ENCODE assay signal across 20 cellular contexts in the genomic region with DNA sequence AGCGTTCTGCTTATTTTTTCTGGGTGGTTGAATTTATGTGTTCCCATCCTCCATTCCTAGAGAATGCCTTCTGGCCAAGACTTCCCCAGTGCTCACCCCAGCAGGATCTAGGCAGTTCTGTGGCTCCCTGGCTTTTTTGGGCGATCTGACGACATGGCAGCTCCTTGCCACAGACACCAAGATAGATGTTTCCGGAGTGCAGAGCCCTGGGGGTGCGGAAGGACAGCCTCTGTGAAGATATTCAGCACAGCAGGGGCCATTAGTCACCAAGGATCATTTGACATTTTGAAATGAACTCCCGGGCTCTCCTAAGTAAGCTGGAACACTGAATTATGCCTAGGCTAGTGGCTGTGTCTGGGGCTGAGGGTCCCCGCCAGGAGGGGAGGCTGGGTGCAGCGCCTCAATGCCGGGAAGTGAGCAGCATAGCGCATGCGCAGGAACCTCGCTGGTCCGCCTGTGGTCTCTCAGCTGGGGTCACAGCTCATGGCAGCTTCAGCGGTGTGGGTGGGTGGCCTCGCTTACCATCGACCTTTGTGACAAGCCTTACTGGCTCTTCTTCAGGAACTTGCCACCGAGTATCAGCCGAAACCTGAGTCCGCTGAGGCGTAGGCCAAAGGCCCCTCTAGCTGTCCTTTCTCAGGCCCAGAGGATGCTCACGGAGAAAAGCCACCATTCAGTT.
DNase-seq lines count a peak whose midpoint lies in the region; ATAC-seq, FAIRE-seq and TF ChIP-seq lines count a peak whose summit lies in the region.
"Had no signal": no experiment of that assay in that cellular context is flagged by ENCODE, and none has a peak within 500 bp of the region (broad histone marks: within the 10 kb centered on the region; RNA-seq: fewer than 3 reads in every experiment).

No MANE protein-coding gene starts in this region.

- no peak for TF ChIP-seq POLR2A in H1 (IDR thresholded peaks at IDR 0.05; ENCODE audit: control extremely low read depth in 1 of 2, low read depth in 2 of 2, low read length in 2 of 2)

- H3K36me3 Mint-ChIP-seq in GM23338 (ENCODE audit: low read depth): no peaks in the 10 kb centered on the region
- H3K36me3 Mint-ChIP-seq: neural progenitor cell had no signal

- 0 out of 2 replicates have a peak overlapping the region, but pooled peaks have one; percentile 14 for H2AFZ ChIP-seq in GM23338
- 0 out of 2 replicates have a peak overlapping the region, but pooled peaks have one; percentile 48 for H2AFZ ChIP-seq in PC-9
- no peak overlapping the region for H2AFZ ChIP-seq in H1 (ENCODE audit: low read length)
- H2AFZ ChIP-seq: neural progenitor cell had no signal

- peak overlapping the region; percentile 58 for H4K91ac ChIP-seq in H1 (replicated peaks; ENCODE audit: insufficient read length, low read length)

- H3K27me3 Mint-ChIP-seq in GM23338 (ENCODE audit: insufficient read depth, low read depth, poor library complexity): peaks cover 5% of the 10 kb centered on the region
- H3K27me3 Mint-ChIP-seq: activated T-helper 17 cell treated with anti-CD3 and anti-CD28 coated beads, Interleukin-2, amount 50 U/mL, for 72 hours had no signal

- TF ChIP-seq EP300 in H1 (IDR thresholded peaks at IDR 0.05; ENCODE audit: borderline replicate concordance in 1 of 2, low read depth in 2 of 2, low read length in 2 of 2): no peak

- no peak overlapping the region for H2BK12ac ChIP-seq in H1 (ENCODE audit: low read depth, low read length)

- peaks cover 10% of the 10 kb centered on the region for H3K4me1 Mint-ChIP-seq in GM23338
- H3K4me1 Mint-ChIP-seq: activated T-helper 17 cell treated with anti-CD3 and anti-CD28 coated beads, Interleukin-2, amount 50 U/mL, for 72 hours had no signal

- H3K4me1 ChIP-seq in GM23338 (ENCODE audit: insufficient read depth): no peaks in the 10 kb centered on the region
- peaks cover 32% of the 10 kb centered on the region for H3K4me1 ChIP-seq in PC-9 (replicated peaks; ENCODE audit: insufficient read depth)
- peaks cover 0 to 5% (median 0%) of the 10 kb centered on the region in 4 experiments; a peak in 1 of 7 replicates for H3K4me1 ChIP-seq in H1 (replicated peaks in 1 of 4; ENCODE audit: control insufficient read depth in 3 of 4, insufficient read depth in 4 of 4, low read length in 3 of 4)
- no peaks in the 10 kb centered on the region for H3K4me1 ChIP-seq in upper lobe of right lung
- H3K4me1 ChIP-seq: heart left ventricle, neural progenitor cell, prostate gland had no signal

- no peak overlapping the region for H3K23ac ChIP-seq in H1 (ENCODE audit: insufficient read length)

- H3K79me1 ChIP-seq in H1 (ENCODE audit: low read depth, low read length): no peaks in the 10 kb centered on the region

- no peak overlapping the region for H2BK20ac ChIP-seq in H1 (ENCODE audit: low read length)

- H3K9me3 ChIP-seq in PC-9 (ENCODE audit: insufficient read depth, low read depth) (no peaks in the 10 kb centered on the region), H1 (ENCODE audit: insufficient read depth in 2 of 2, low read depth in 1 of 2, low read length in 1 of 2) (no peaks in the 10 kb centered on the region), upper lobe of right lung (no peaks in the 10 kb centered on the region)
- H3K9me3 ChIP-seq: heart left ventricle, prostate gland, tibial artery had no signal

- POLR2A ChIA-PET in PC-9 (lab: Charles Lee; ENCODE audit: unreplicated experiment): interaction anchor here (0.6 kb wide), 1 partner anchor 290 kb away, joined by 3 read pairs; no protein-coding TSS in a partner anchor
- POLR2A ChIA-PET in H1 (lab: Charles Lee; ENCODE audit: partially characterized antibody): interaction anchor here (1.0 to 2.9 kb wide), 4 partner anchors 12 to 58 kb away, joined by 3 to 17 read pairs (median 4); partner anchors contain the start of gene MEX3C

- BruUV-seq in PC-9 (replicated peaks; lab: Mats Ljungman, UMichigan): no TSS peak

- H3K9ac ChIP-seq in H1 (replicated peaks in 1 of 4; ENCODE audit: extremely low read depth in 1 of 4, low read depth in 3 of 4, low read length in 3 of 4): no peak overlapping the region
- H3K9ac ChIP-seq: neural progenitor cell had no signal

- H2AK5ac ChIP-seq in H1 (ENCODE audit: low read depth, low read length): no peak overlapping the region

- H3K4me3 ChIP-seq in GM23338: no peak overlapping the region
- no peak overlapping the region for H3K4me3 ChIP-seq in PC-9
- H3K4me3 ChIP-seq in H1 (ENCODE audit: extremely low read depth in 1 of 4, insufficient read depth in 2 of 4, low read depth in 3 of 4, low read length in 4 of 4): no peak overlapping the region
- H3K4me3 ChIP-seq in upper lobe of right lung: no peak overlapping the region
- H3K4me3 ChIP-seq: heart left ventricle, neural progenitor cell, prostate gland, skin epidermis, tibial artery had no signal

- no peak for ATAC-seq in GM23338
- ATAC-seq in upper lobe of right lung: peak; percentile 22
- no peak for ATAC-seq in HG03175 (IDR thresholded peaks at IDR 0.05; ENCODE audit: unreplicated experiment)
- ATAC-seq in GM21737 (IDR thresholded peaks at IDR 0.05; ENCODE audit: unreplicated experiment): no peak
- ATAC-seq: activated T-helper 17 cell treated with anti-CD3 and anti-CD28 coated beads, Interleukin-2, amount 50 U/mL, for 72 hours; left lobe of liver; stimulated activated naive CD8-positive, alpha-beta T cell treated with anti-CD3 and anti-CD28 coated beads, Interleukin-15, Interleukin-2, amounts not matched to agents 100 U/mL and 50 U/mL, for 24 hours had no signal

- H3K27ac Mint-ChIP-seq in GM23338: no peak overlapping the region
- H3K27ac Mint-ChIP-seq: activated T-helper 17 cell treated with anti-CD3 and anti-CD28 coated beads, Interleukin-2, amount 50 U/mL, for 72 hours had no signal

- peaks cover 2% of the 10 kb centered on the region; the same call in 1 of the 3 replicates for H3K9me3 Mint-ChIP-seq in GM23338
- H3K9me3 Mint-ChIP-seq: activated T-helper 17 cell treated with anti-CD3 and anti-CD28 coated beads, Interleukin-2, amount 50 U/mL, for 72 hours; neural progenitor cell had no signal

- no peak overlapping the region for H2BK15ac ChIP-seq in H1 (ENCODE audit: low read length)

- no peak for TF ChIP-seq CTCF in GM23338 (conservative IDR thresholded peaks at IDR 0.05; ENCODE audit: low read depth in 2 of 2)
- no peak for TF ChIP-seq CTCF in PC-9 (conservative IDR thresholded peaks at IDR 0.05)
- TF ChIP-seq CTCF in H1 (IDR thresholded peaks at IDR 0.05; ENCODE audit: control extremely low read depth in 1 of 3, insufficient read depth in 1 of 3, low read depth in 1 of 3, low read length in 3 of 3): no peak
- no peak for TF ChIP-seq CTCF in upper lobe of right lung (IDR thresholded peaks at IDR 0.05)
- no peak for TF ChIP-seq CTCF in GM10266 (IDR thresholded peaks at IDR 0.05; ENCODE audit: control insufficient read depth, insufficient read depth, low read depth, missing control alignments)

- H3F3A ChIP-seq in GM23338 (replicated peaks; ENCODE audit: low read depth): no peaks in the 10 kb centered on the region
- H3F3A ChIP-seq in PC-9 (ENCODE audit: insufficient read depth, low read depth): peaks cover 18% of the 10 kb centered on the region; the same call in 1 of the 2 replicates

- no peaks in the 10 kb centered on the region for H4K20me1 ChIP-seq in GM23338 (replicated peaks; ENCODE audit: insufficient read depth)
- H4K20me1 ChIP-seq in PC-9 (ENCODE audit: insufficient read depth): no peaks in the 10 kb centered on the region
- no peaks in the 10 kb centered on the region for H4K20me1 ChIP-seq in H1 (replicated peaks in 1 of 2; ENCODE audit: control insufficient read depth in 1 of 2, insufficient read depth in 2 of 2, low read length in 2 of 2)

- FAIRE-seq in H1 (lab: Jason Lieb, UNC): no peak

- no peak overlapping the region for H3K18ac ChIP-seq in H1 (ENCODE audit: extremely low read depth, low read length)

- H3K9me2 ChIP-seq in GM23338 (ENCODE audit: insufficient read depth) (no peaks in the 10 kb centered on the region), PC-9 (ENCODE audit: insufficient read depth) (no peaks in the 10 kb centered on the region)

- no peak overlapping the region for H4K5ac ChIP-seq in H1 (ENCODE audit: insufficient read length, low read depth, low read length)

- CTCF ChIA-PET in PC-9 (lab: Charles Lee) (no interaction called here), H1 (lab: Charles Lee; ENCODE audit: partially characterized antibody) (interaction anchor here (0.6 to 2.6 kb wide), 15 partner anchors 13 to 595 kb away, joined by 3 to 12 read pairs (median 4); no protein-coding TSS in a partner anchor)

- H2BK5ac ChIP-seq in H1 (ENCODE audit: low read depth, low read length): no peak overlapping the region

- no peak overlapping the region for H3K4me3 Mint-ChIP-seq in GM23338
- H3K4me3 Mint-ChIP-seq: activated T-helper 17 cell treated with anti-CD3 and anti-CD28 coated beads, Interleukin-2, amount 50 U/mL, for 72 hours; neural progenitor cell had no signal

- no peak for TF ChIP-seq RAD21 in H1 (IDR thresholded peaks at IDR 0.05 in 1 of 2, conservative IDR thresholded peaks at IDR 0.05 in 1 of 2; ENCODE audit: low read depth in 2 of 2, low read length in 2 of 2)

- WGBS in H1 (ENCODE audit: extremely low coverage in 1 of 2, insufficient coverage in 1 of 2, insufficient read length in 1 of 2, insufficient replicate concordance in 2 of 2, low coverage in 1 of 2, low lambda C conversion rate in 2 of 2, missing lambda C conversion rate in 1 of 2), 2 experiments: 92% methylated on average over 20 of the region's 21 CpGs; no CpG with 5 or more reads in 1 of the 2 experiments

- H3K79me2 ChIP-seq in GM23338 (replicated peaks; ENCODE audit: insufficient read depth) (no peaks in the 10 kb centered on the region), PC-9 (ENCODE audit: low read depth) (no peaks in the 10 kb centered on the region), H1 (ENCODE audit: control insufficient read depth in 1 of 2, insufficient read depth in 2 of 2, low read length in 2 of 2) (no peaks in the 10 kb centered on the region)

- DNase-seq in GM23338 (ENCODE audit: low spot score): no peak
- DNase-seq in PC-9: peak; percentile 56 to 84
- no peak for DNase-seq in H1 (ENCODE audit: low read depth in 1 of 2, low spot score in 2 of 2)
- DNase-seq in upper lobe of right lung: no peak
- DNase-seq in GM10266 (ENCODE audit: extremely low spot score): no peak
- DNase-seq: activated CD4-positive, alpha-beta T cell treated with anti-CD3 and anti-CD28 coated beads for 48 hours; dermis blood vessel endothelial cell; heart left ventricle; NCI-H1105 treated with DMSO at 0.1 percent for 48 hours; NCI-H2107; NCI-H510A treated with DMSO at 0.1 percent for 48 hours; stimulated activated naive CD8-positive, alpha-beta T cell treated with anti-CD3 and anti-CD28 coated beads, Interleukin-15, Interleukin-2, amounts not matched to agents 100 U/mL and 50 U/mL, for 24 hours; tibial artery had no signal

- no peak overlapping the region for H2BK120ac ChIP-seq in H1 (replicated peaks; ENCODE audit: low read depth, low read length)

- H3K27ac ChIP-seq in GM23338 (ENCODE audit: low read depth) (no peak overlapping the region), PC-9 (peak overlapping the region; percentile 72), H1 (ENCODE audit: low read depth, low read length) (no peak overlapping the region), upper lobe of right lung (no peak overlapping the region)
- H3K27ac ChIP-seq: heart left ventricle, neural progenitor cell, prostate gland, tibial artery had no signal

- no peak overlapping the region for H3K4ac ChIP-seq in H1 (replicated peaks; ENCODE audit: insufficient read length, low read depth, low read length)

- H3K56ac ChIP-seq in H1 (replicated peaks; ENCODE audit: insufficient read length, low read depth, low read length): no peak overlapping the region

- no peaks in the 10 kb centered on the region for H3K23me2 ChIP-seq in H1 (ENCODE audit: low read depth, low read length)

- H4K8ac ChIP-seq in H1 (ENCODE audit: extremely low read depth, insufficient read depth, low read length): peak overlapping the region; percentile 7; the same call in 1 of the 2 replicates

- H3K14ac ChIP-seq in H1 (ENCODE audit: insufficient read length): no peak overlapping the region

- no peaks in the 10 kb centered on the region for H3K36me3 ChIP-seq in GM23338 (ENCODE audit: insufficient read depth)
- no peaks in the 10 kb centered on the region for H3K36me3 ChIP-seq in PC-9 (ENCODE audit: low read depth)
- H3K36me3 ChIP-seq in H1 (ENCODE audit: control insufficient read depth in 2 of 4, insufficient read depth in 4 of 4, low read length in 3 of 4): no peaks in the 10 kb centered on the region
- no peaks in the 10 kb centered on the region for H3K36me3 ChIP-seq in upper lobe of right lung
- H3K36me3 ChIP-seq: heart left ventricle, neural progenitor cell, prostate gland, tibial artery had no signal

- intact Hi-C loops in PC-9 (cut with micrococcal nuclease; ENCODE audit: unreplicated experiment): loop anchor here (5.0 kb wide), 1 partner anchor 60 kb away; the partner anchor contains the start of gene MEX3C
- intact Hi-C loops in upper lobe of right lung (cut with DNase I): no loop called here

- H3K4me2 ChIP-seq in GM23338 (no peak overlapping the region), PC-9 (peak overlapping the region; percentile 58), H1 (ENCODE audit: insufficient read depth in 1 of 2, low read depth in 2 of 2, low read length in 2 of 2) (no peak overlapping the region)
- H3K4me2 ChIP-seq: neural progenitor cell had no signal

- no peaks in the 10 kb centered on the region for H3K27me3 ChIP-seq in GM23338 (ENCODE audit: insufficient read depth)
- no peaks in the 10 kb centered on the region for H3K27me3 ChIP-seq in PC-9 (ENCODE audit: insufficient read depth, low read depth)
- no peaks in the 10 kb centered on the region for H3K27me3 ChIP-seq in H1 (replicated peaks in 1 of 4; ENCODE audit: control insufficient read depth in 3 of 4, extremely low read depth in 1 of 4, insufficient read depth in 3 of 4, low read length in 3 of 4)
- no peaks in the 10 kb centered on the region for H3K27me3 ChIP-seq in upper lobe of right lung
- H3K27me3 ChIP-seq: heart left ventricle, neural progenitor cell had no signal

Comparison
In these comparisons a context has a peak if more than half of its experiments do, and no peak if none do; other contexts are left out.
1. DNase-seq: peak in PC-9 (2 of 2); none in GM23338 (single experiment), H1 (0 of 2), upper lobe of right lung (single experiment) and GM10266 (single experiment).